Comparison of ENCODE assay signal across 36 cellular contexts in genomic region chr3:12098400-12098799, GRCh38.
"Had no signal": no experiment of that assay in that cellular context is flagged by ENCODE, and none has a peak within 500 bp of the region (broad histone marks: within the 10 kb centered on the region; RNA-seq: fewer than 3 reads in every experiment).

No MANE protein-coding gene starts in this region.

- H3K4me1 ChIP-seq: Peyer's patch had no signal

- H3K27ac Mint-ChIP-seq: activated CD4-positive, alpha-beta memory T cell treated with anti-CD3 and anti-CD28 coated beads, Interleukin-2, amount 10 ng/mL, durations not matched to agents 7 days and 5 days; activated CD8-positive, alpha-beta memory T cell treated with anti-CD3 and anti-CD28 coated beads, Interleukin-2, amount 10 ng/mL, durations not matched to agents 7 days and 5 days; activated naive CD4-positive, alpha-beta T cell treated with anti-CD3 and anti-CD28 coated beads, Interleukin-2, amount 10 ng/mL, durations not matched to agents 7 days and 5 days; activated naive CD8-positive, alpha-beta T cell had no signal

- ATAC-seq: activated CD8-positive, alpha-beta memory T cell treated with anti-CD3 and anti-CD28 coated beads, Interleukin-2, amount 10 ng/mL, durations not matched to agents 7 days and 5 days; PC-3; Right ventricle myocardium inferior; SK-N-SH treated with all-trans-retinoic acid at 6 μM for 48 hours had no signal

- H3K27ac ChIP-seq: brain microvascular endothelial cell, cardiac muscle cell, Peyer's patch, WERI-Rb-1 had no signal

- H3K36me3 Mint-ChIP-seq: activated CD8-positive, alpha-beta memory T cell treated with anti-CD3 and anti-CD28 coated beads, Interleukin-2, amount 10 ng/mL, durations not matched to agents 7 days and 5 days; activated naive CD4-positive, alpha-beta T cell treated with anti-CD3 and anti-CD28 coated beads, Interleukin-2, amount 10 ng/mL, durations not matched to agents 7 days and 5 days had no signal

- H3K4me1 Mint-ChIP-seq: activated CD4-positive, alpha-beta memory T cell treated with anti-CD3 and anti-CD28 coated beads, Interleukin-2, amount 10 ng/mL, durations not matched to agents 7 days and 5 days; activated CD8-positive, alpha-beta memory T cell treated with anti-CD3 and anti-CD28 coated beads, Interleukin-2, amount 10 ng/mL, durations not matched to agents 7 days and 5 days; activated naive CD4-positive, alpha-beta T cell treated with anti-CD3 and anti-CD28 coated beads, Interleukin-2, amount 10 ng/mL, durations not matched to agents 7 days and 5 days; central memory CD8-positive, alpha-beta T cell had no signal

- H3K36me3 ChIP-seq: brain microvascular endothelial cell, cardiac muscle cell, Peyer's patch, WERI-Rb-1 had no signal

- H3K4me3 Mint-ChIP-seq: activated CD4-positive, alpha-beta memory T cell treated with anti-CD3 and anti-CD28 coated beads, Interleukin-2, amount 10 ng/mL, durations not matched to agents 7 days and 5 days; activated CD8-positive, alpha-beta memory T cell treated with anti-CD3 and anti-CD28 coated beads, Interleukin-2, amount 10 ng/mL, durations not matched to agents 7 days and 5 days; activated naive CD4-positive, alpha-beta T cell treated with anti-CD3 and anti-CD28 coated beads, Interleukin-2, amount 10 ng/mL, durations not matched to agents 7 days and 5 days; activated naive CD8-positive, alpha-beta T cell; central memory CD8-positive, alpha-beta T cell had no signal

- H3K4me3 ChIP-seq: cardiac muscle cell, Peyer's patch had no signal

- H3K9me3 Mint-ChIP-seq: central memory CD8-positive, alpha-beta T cell had no signal

- H3K9me3 ChIP-seq: Peyer's patch had no signal

- H3K27me3 ChIP-seq: brain microvascular endothelial cell, cardiac muscle cell, Peyer's patch had no signal

- DNase-seq: activated CD4-positive, alpha-beta memory T cell treated with anti-CD3 and anti-CD28 coated beads, Interleukin-2, amount 10 ng/mL, durations not matched to agents 7 days and 5 days; activated CD4-positive, alpha-beta T cell treated with anti-CD3 and anti-CD28 coated beads for 1 hour; activated CD4-positive, alpha-beta T cell treated with anti-CD3 and anti-CD28 coated beads for 48 hours; activated CD4-positive, CD25-positive, alpha-beta regulatory T cell; activated CD8-positive, alpha-beta memory T cell treated with anti-CD3 and anti-CD28 coated beads for 24 hours; activated CD8-positive, alpha-beta memory T cell treated with anti-CD3 and anti-CD28 coated beads, Interleukin-2, amount 10 ng/mL, durations not matched to agents 7 days and 5 days; activated CD8-positive, alpha-beta memory T cell treated with anti-CD3 and anti-CD28 coated beads, Interleukin-2, amount 50 U/mL, for 48 hours; activated effector memory CD4-positive, alpha-beta T cell treated with Interleukin-2 at 50 U/mL for 16 hours; activated naive CD4-positive, alpha-beta T cell treated with anti-CD3 and anti-CD28 coated beads, Interleukin-2, amount 10 ng/mL, durations not matched to agents 7 days and 5 days; activated T-cell treated with anti-CD3 and anti-CD28 coated beads, Interleukin-2, amount 50 U/mL, for 48 hours; amniotic stem cell; aorta; brain microvascular endothelial cell; NCI-H1048; NCI-H1105 treated with DMSO at 0.1 percent for 48 hours; NCI-H1436; NCI-H1694; NCI-H1930; NCI-H2081 treated with DMSO at 0.1 percent for 48 hours; NCI-H345; NCI-H526; NCI-H748 treated with DMSO at 0.1 percent for 48 hours; NK-92 treated with Interleukin-12 subunit alpha and Interleukin-12 subunit beta, amount 100 ng/mL, for 24 hours; PC-3; Peyer's patch; RPMI8226; SIG-M5; SW 1271; T-helper 1 cell; T-helper 9 cell; WERI-Rb-1 had no signal

- H3K27me3 Mint-ChIP-seq: activated naive CD4-positive, alpha-beta T cell treated with anti-CD3 and anti-CD28 coated beads, Interleukin-2, amount 10 ng/mL, durations not matched to agents 7 days and 5 days had no signal
